Comparison of ENCODE assay signal across 8 cellular contexts in the genomic region with DNA sequence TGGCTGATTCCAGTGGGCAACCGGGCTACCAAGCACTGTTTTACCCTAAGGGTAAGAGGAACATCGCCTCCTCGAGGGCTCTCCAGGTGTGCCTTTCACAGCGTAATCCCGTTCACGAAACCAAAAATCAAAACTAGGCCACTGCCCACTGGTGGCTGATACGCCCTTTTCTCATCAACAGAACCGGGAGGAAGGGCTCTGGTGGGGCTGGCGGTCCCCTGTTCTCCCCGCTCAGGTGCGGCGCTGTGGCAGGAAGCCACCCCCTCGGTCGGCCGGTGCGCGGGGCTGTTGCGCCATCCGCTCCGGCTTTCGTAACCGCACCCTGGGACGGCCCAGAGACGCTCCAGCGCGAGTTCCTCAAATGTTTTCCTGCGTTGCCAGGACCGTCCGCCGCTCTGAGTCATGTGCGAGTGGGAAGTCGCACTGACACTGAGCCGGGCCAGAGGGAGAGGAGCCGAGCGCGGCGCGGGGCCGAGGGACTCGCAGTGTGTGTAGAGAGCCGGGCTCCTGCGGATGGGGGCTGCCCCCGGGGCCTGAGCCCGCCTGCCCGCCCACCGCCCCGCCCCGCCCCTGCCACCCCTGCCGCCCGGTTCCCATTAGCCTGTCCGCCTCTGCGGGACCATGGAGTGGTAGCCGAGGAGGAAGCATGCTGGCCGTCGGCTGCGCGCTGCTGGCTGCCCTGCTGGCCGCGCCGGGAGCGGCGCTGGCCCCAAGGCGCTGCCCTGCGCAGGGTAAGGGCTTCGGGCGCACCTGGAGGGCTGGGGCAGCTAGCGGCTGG. TPM values are rescaled to one million over a fixed set of nuclear protein-coding genes. Genes with fewer than 3 reads are reported as not detected.
A peak's percentile ranks its signal among the peaks of the same experiment; 100 is the strongest.
DNase-seq lines count a peak whose midpoint lies in the region; ATAC-seq and TF ChIP-seq lines count a peak whose summit lies in the region.

A gene (plus strand): TSS at position 360 of the 778 bp plus-strand sequence. CDS start 287 bp downstream, at position 647.

- no peak within 1 kb of the TSS for H3K27ac ChIP-seq in endodermal cell (ENCODE audit: low read depth, low read length)

- peak within 1 kb of the TSS; percentile 91 for H3K27ac Mint-ChIP-seq in HFFc6
- no peak within 1 kb of the TSS for H3K27ac Mint-ChIP-seq in endodermal cell

- no peaks in the 10 kb centered on the region for H3K9me3 ChIP-seq in endodermal cell (ENCODE audit: control insufficient read depth, low read length)

- peak; percentile 74 for TF ChIP-seq CTCF in HFFc6 (IDR thresholded peaks at IDR 0.05)
- TF ChIP-seq CTCF in endodermal cell (conservative IDR thresholded peaks at IDR 0.05): peak; percentile 70

- peaks cover 19% of the 10 kb centered on the region for H3K4me1 ChIP-seq in endodermal cell (ENCODE audit: control insufficient read depth, insufficient read depth, low read length)

- peaks cover 48% of the 10 kb centered on the region for H3K27me3 ChIP-seq in endodermal cell (ENCODE audit: control insufficient read depth, insufficient read depth, low read length, poor library complexity, severe bottlenecking)

- DNase-seq in GDM1 (lab: John Stamatoyannopoulos, UW) (peak; percentile 78), HFFc6 (peak; percentile 94), NCI-H526 treated with DMSO at 0.1 percent for 48 hours (lab: John Stamatoyannopoulos, UW) (peak; percentile 85), endodermal cell (peak; percentile 92), medulla oblongata (ENCODE audit: extremely low spot score) (peak; percentile 89)
- peak; percentile 86 for DNase-seq in activated CD8-positive, alpha-beta memory T cell treated with anti-CD3 and anti-CD28 coated beads for 24 hours
- DNase-seq in stimulated activated CD4-positive, alpha-beta T cell treated with anti-CD3 and anti-CD28 coated beads, TNF-alpha, amount 100 ng/mL, for 4 hours (ENCODE audit: low read depth in 3 of 3): peak in 2 of 3 experiments; percentile 61 to 62

- ATAC-seq in GM21367 (IDR thresholded peaks at IDR 0.05; ENCODE audit: unreplicated experiment): no peak

- no peaks in the 10 kb centered on the region for H3K36me3 Mint-ChIP-seq in HFFc6 (ENCODE audit: low read depth)
- no peaks in the 10 kb centered on the region for H3K36me3 Mint-ChIP-seq in endodermal cell (ENCODE audit: low read depth)

- peak within 1 kb of the TSS; percentile 79 for H3K4me3 ChIP-seq in endodermal cell (ENCODE audit: low read length)

- H3K9ac ChIP-seq in endodermal cell (ENCODE audit: extremely low read depth, low read length, poor library complexity, severe bottlenecking): peak within 1 kb of the TSS; percentile 38

- H3K4me3 Mint-ChIP-seq in HFFc6 (peak within 1 kb of the TSS; percentile 88), endodermal cell (peak within 1 kb of the TSS; percentile 52)

- H3K4me1 Mint-ChIP-seq in HFFc6 (ENCODE audit: low read depth): peaks cover 28% of the 10 kb centered on the region
- H3K4me1 Mint-ChIP-seq in endodermal cell: peaks cover 17% of the 10 kb centered on the region

- H3K27me3 Mint-ChIP-seq in HFFc6 (ENCODE audit: insufficient read depth) (peaks cover 7% of the 10 kb centered on the region; the same call in 1 of the 2 replicates), endodermal cell (ENCODE audit: insufficient read depth) (peaks cover 51% of the 10 kb centered on the region)

- 3 to 5% methylated on average over 22 to 67 of the region's 67 CpGs for WGBS in endodermal cell (ENCODE audit: insufficient coverage in 1 of 2, insufficient read length in 1 of 2), 2 experiments

- no peaks in the 10 kb centered on the region for H3K36me3 ChIP-seq in endodermal cell (ENCODE audit: control insufficient read depth, insufficient read depth, low read length)

- no peaks in the 10 kb centered on the region for H3K9me3 Mint-ChIP-seq in HFFc6
- no peaks in the 10 kb centered on the region for H3K9me3 Mint-ChIP-seq in endodermal cell

RNA-seq across cellular contexts. Expression of the gene that starts here (rescaled TPM):
- 1 to 10 TPM; 2.0 to 3.9 (median 2.3) TPM for total RNA-seq in HFFc6 (2021; fragmentation: NEBNext Ultra II Directional; extraction: Animal tissue kit (Norgen Biotek cat#: 25700))
- total RNA-seq in endodermal cell: 1 to 10 TPM in 1 of 2 donors, under 1 TPM in 1; 0.77 to 1.0 TPM
- 0.50 TPM for polyA plus RNA-seq in endodermal cell (2013, experiment 1 of 2)
- polyA plus RNA-seq in endodermal cell (2013, experiment 2 of 2): 0.25 TPM
